Comparison of ENCODE assay signal across 8 cellular contexts in the genomic region with DNA sequence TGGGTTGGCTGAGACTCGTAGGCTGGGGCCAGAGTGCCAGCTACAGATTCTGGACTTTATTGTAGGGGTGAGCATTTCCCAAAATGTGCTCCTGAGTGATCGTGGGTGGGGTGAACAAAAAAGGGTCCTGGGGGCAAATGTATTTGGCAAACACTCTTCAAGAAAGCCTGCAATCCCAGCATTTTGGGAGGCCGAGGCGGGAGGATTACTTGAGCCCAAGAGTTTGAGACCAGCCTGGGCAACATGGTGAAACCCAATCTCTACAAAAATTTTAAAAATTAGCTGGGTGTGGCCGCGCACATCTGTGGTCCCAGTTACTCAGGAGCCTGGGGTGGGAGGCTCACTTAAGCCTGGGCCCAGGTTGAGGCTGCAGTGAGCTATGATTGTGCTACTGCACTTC. TPM values are rescaled to one million over a fixed set of nuclear protein-coding genes. Genes with fewer than 3 reads are reported as not detected.
A peak's percentile ranks its signal among the peaks of the same experiment; 100 is the strongest.
DNase-seq lines count a peak whose midpoint lies in the region; ATAC-seq and TF ChIP-seq lines count a peak whose summit lies in the region.

No MANE protein-coding gene starts in this region.

- peak overlapping the region; percentile 76 for H3K4me3 ChIP-seq in adipocyte (ENCODE audit: low read length)

- no peaks in the 10 kb centered on the region; the same call in 1 of the 2 replicates for H3K27me3 Mint-ChIP-seq in H9 (ENCODE audit: low read depth)
- no peaks in the 10 kb centered on the region for H3K27me3 Mint-ChIP-seq in stimulated activated memory B cell treated with anti-CD40 and anti-IgM and Interleukin-4, amounts not matched to agents 10 μg/mL and 1 μg/mL and 100 μg/mL, for 72 hours

- H3K79me1 ChIP-seq in H9 (ENCODE audit: insufficient read depth, low read depth, low read length, poor library complexity, severe bottlenecking) = no peaks in the 10 kb centered on the region

- no peak overlapping the region for H4K91ac ChIP-seq in H9 (ENCODE audit: insufficient read length, low read depth, low read length)

- no peak overlapping the region for H4K8ac ChIP-seq in H9 (replicated peaks; ENCODE audit: insufficient read length, low read depth, low read length)

- no peaks in the 10 kb centered on the region for H3K36me3 ChIP-seq in adipocyte (ENCODE audit: control insufficient read depth, insufficient read depth, low read length, severe bottlenecking)

- no peak for DNase-seq in H9
- no peak for DNase-seq in adipocyte (ENCODE audit: low read depth)
- no peak for DNase-seq in putamen (ENCODE audit: low spot score)
- no peak for DNase-seq in occipital lobe (lab: John Stamatoyannopoulos, UW)

- H3K4me2 ChIP-seq in H9 (ENCODE audit: insufficient read depth, insufficient read length, low read length) = peak overlapping the region; percentile 84

- no peak overlapping the region for H3K4ac ChIP-seq in H9 (ENCODE audit: low read depth, low read length)

- H3K23ac ChIP-seq in H9 (ENCODE audit: insufficient read length, low read depth, low read length) = no peak overlapping the region

- no peak overlapping the region for H2BK120ac ChIP-seq in H9 (ENCODE audit: low read depth, low read length, poor library complexity, severe bottlenecking)

- H3K14ac ChIP-seq in H9 (ENCODE audit: insufficient read depth, low read length) = no peak overlapping the region

- no peak overlapping the region for H3K56ac ChIP-seq in H9 (ENCODE audit: insufficient read length, low read depth, low read length)

- no peak overlapping the region for H3K18ac ChIP-seq in H9 (ENCODE audit: insufficient read length, low read depth, low read length)

- peaks cover 3 to 7% of the 10 kb centered on the region in 2 experiments; a peak in 4 of 5 replicates for H3K9me3 Mint-ChIP-seq in H9
- peaks cover 4% of the 10 kb centered on the region for H3K9me3 Mint-ChIP-seq in stimulated activated memory B cell treated with anti-CD40 and anti-IgM and Interleukin-4, amounts not matched to agents 10 μg/mL and 1 μg/mL and 100 μg/mL, for 72 hours

- H3K27ac ChIP-seq in H9 (ENCODE audit: insufficient read length, low read depth, low read length) (no peak overlapping the region), layer of hippocampus (ENCODE audit: low read depth, low read length) (peak overlapping the region; percentile 98)

- ATAC-seq in stimulated activated memory B cell treated with anti-CD40 and anti-IgM and Interleukin-4, amounts not matched to agents 10 μg/mL and 1 μg/mL and 100 μg/mL, for 72 hours = no peak
- ATAC-seq in GM21515 (IDR thresholded peaks at IDR 0.05; ENCODE audit: unreplicated experiment) (no peak), HG03432 (IDR thresholded peaks at IDR 0.05; ENCODE audit: unreplicated experiment) (no peak)

- H2BK20ac ChIP-seq in H9 (ENCODE audit: low read depth, low read length, poor library complexity, severe bottlenecking) = no peak overlapping the region

- no peak overlapping the region for H4K5ac ChIP-seq in H9 (ENCODE audit: insufficient read length, low read depth, low read length)

- no peak overlapping the region for H2AK5ac ChIP-seq in H9 (ENCODE audit: insufficient read length, low read length)

- H3K4me1 ChIP-seq in H9 (ENCODE audit: insufficient read depth, low read length) = peaks cover 4% of the 10 kb centered on the region; the same call in 1 of the 2 replicates
- peaks cover 30% of the 10 kb centered on the region for H3K4me1 ChIP-seq in adipocyte (ENCODE audit: control insufficient read depth, insufficient read depth, low read length)

- H2BK15ac ChIP-seq in H9 (ENCODE audit: low read depth, low read length) = no peak overlapping the region

- H3K23me2 ChIP-seq in H9 (ENCODE audit: insufficient read length, low read depth, low read length, poor library complexity, severe bottlenecking) = peaks cover 8% of the 10 kb centered on the region

- peak overlapping the region; percentile 80 to 87 for H3K4me3 Mint-ChIP-seq in H9
- H3K4me3 Mint-ChIP-seq in stimulated activated memory B cell treated with anti-CD40 and anti-IgM and Interleukin-4, amounts not matched to agents 10 μg/mL and 1 μg/mL and 100 μg/mL, for 72 hours = peak overlapping the region; percentile 80

- peak overlapping the region; percentile 74 to 95 (median 92); a peak in 6 of 7 replicates for H3K27ac Mint-ChIP-seq in H9
- H3K27ac Mint-ChIP-seq in stimulated activated memory B cell treated with anti-CD40 and anti-IgM and Interleukin-4, amounts not matched to agents 10 μg/mL and 1 μg/mL and 100 μg/mL, for 72 hours = peak overlapping the region; percentile 76

- no peaks in the 10 kb centered on the region for H4K20me1 ChIP-seq in H9 (ENCODE audit: control insufficient read depth, insufficient read depth, insufficient read length)

- no peak for TF ChIP-seq CTCF in H9 (conservative IDR thresholded peaks at IDR 0.05)

- H3K79me2 ChIP-seq in H9 (ENCODE audit: insufficient read depth, low read length) = no peaks in the 10 kb centered on the region

- no peak overlapping the region for H2AFZ ChIP-seq in H9 (ENCODE audit: low read length)

- no peak overlapping the region for H2BK12ac ChIP-seq in H9 (ENCODE audit: insufficient read length, low read depth, low read length)

- H3K9ac ChIP-seq in H9 (ENCODE audit: extremely low read depth, insufficient read length, low read length) = no peak overlapping the region
- peak overlapping the region; percentile 92 for H3K9ac ChIP-seq in adipocyte (ENCODE audit: low read length)

- no peak overlapping the region for H3T11ph ChIP-seq in H9 (ENCODE audit: low read length)

- no peaks in the 10 kb centered on the region for H3K9me3 ChIP-seq in H9 (ENCODE audit: control insufficient read depth, low read depth, low read length)
- no peaks in the 10 kb centered on the region for H3K9me3 ChIP-seq in adipocyte (ENCODE audit: control insufficient read depth, low read length)

- H3K4me1 Mint-ChIP-seq in H9 = peaks cover 14 to 19% of the 10 kb centered on the region in 2 experiments
- peaks cover 47% of the 10 kb centered on the region for H3K4me1 Mint-ChIP-seq in stimulated activated memory B cell treated with anti-CD40 and anti-IgM and Interleukin-4, amounts not matched to agents 10 μg/mL and 1 μg/mL and 100 μg/mL, for 72 hours

- H2BK5ac ChIP-seq in H9 (ENCODE audit: insufficient read length, low read length) = no peak overlapping the region

- no peaks in the 10 kb centered on the region for H3K27me3 ChIP-seq in H9 (ENCODE audit: insufficient read depth, low read length)
- no peaks in the 10 kb centered on the region for H3K27me3 ChIP-seq in adipocyte (replicated peaks; ENCODE audit: control insufficient read depth, insufficient read depth, low read length)
- no peaks in the 10 kb centered on the region for H3K27me3 ChIP-seq in layer of hippocampus (ENCODE audit: control insufficient read depth, insufficient read depth, low read length)

- H3K36me3 Mint-ChIP-seq in H9 (ENCODE audit: insufficient read depth in 1 of 3, low read depth in 3 of 3) = peaks cover 0 to 6% (median 2%) of the 10 kb centered on the region in 3 experiments; a peak in 6 of 7 replicates
- H3K36me3 Mint-ChIP-seq in stimulated activated memory B cell treated with anti-CD40 and anti-IgM and Interleukin-4, amounts not matched to agents 10 μg/mL and 1 μg/mL and 100 μg/mL, for 72 hours = no peaks in the 10 kb centered on the region

- WGBS in H9 (ENCODE audit: extremely low coverage, insufficient read length, low lambda C conversion rate) = no CpG with 5 or more reads among the region's 6 CpGs

RNA-seq across cellular contexts. Expression of a gene that starts 55.5 kb away (rescaled TPM):
- total RNA-seq in H9 (2021) (60.0 and 60.3 TPM in 2 replicates), occipital lobe (52.9 TPM)

RNA-seq across cellular contexts. Expression of a gene that starts 58.2 kb away (rescaled TPM):
- total RNA-seq in H9 (2021) (99.7 and 101 TPM in 2 replicates), occipital lobe (3.7 TPM)

Comparison
In these comparisons a context has a peak if more than half of its experiments do, and no peak if none do; other contexts are left out.
1. RNA of a gene that starts 58.2 kb away (total RNA-seq): 99.7 to 101 TPM in H9; 3.7 TPM in occipital lobe (single experiment); every median in the first group is over 10 times any median in the second.